ENCODE assay signal across 8 cellular contexts in genomic region chr7:119606297-119606696, GRCh38.
"Had no signal": no experiment of that assay in that cellular context is flagged by ENCODE, and none has a peak within 500 bp of the region (broad histone marks: within the 10 kb centered on the region; RNA-seq: fewer than 3 reads in every experiment).

No MANE protein-coding gene starts in this region.

- FAIRE-seq: G401.6, GM12878, GM12891, GM12892, GM18507, GM19239 had no signal

- DNase-seq: GDM1, GF-D8 had no signal

- ATAC-seq: GM12878 had no signal

- H3K4me3 ChIP-seq: GM12878 had no signal
